In genomic region chr20:62581806-62582205, GRCh38 we compare ENCODE assay signal across 25 cellular contexts.
"Had no signal": no experiment of that assay in that cellular context is flagged by ENCODE, and none has a peak within 500 bp of the region (broad histone marks: within the 10 kb centered on the region; RNA-seq: fewer than 3 reads in every experiment).

No MANE protein-coding gene starts in this region.

- H3K9me3 Mint-ChIP-seq: activated naive CD8-positive, alpha-beta T cell treated with anti-CD3 and anti-CD28 coated beads for 36 hours; natural killer cell; stimulated activated effector memory CD8-positive, alpha-beta T cell treated with anti-CD3 and anti-CD28 coated beads, Interleukin-12 subunit alpha, Interleukin-12 subunit beta, amount 100 ng/mL, for 72 hours; stimulated activated naive CD8-positive, alpha-beta T cell treated with anti-CD3 and anti-CD28 coated beads, Interleukin-15, Interleukin-2, amounts not matched to agents 100 ng/mL and 50 ng/mL, for 24 hours had no signal

- H3K4me3 ChIP-seq: adrenal gland, body of pancreas, esophagus muscularis mucosa, thoracic aorta had no signal

- H3K4me1 ChIP-seq: adrenal gland, foreskin keratinocyte had no signal

- H3K9me3 ChIP-seq: adrenal gland, body of pancreas, esophagus muscularis mucosa, thoracic aorta had no signal

- DNase-seq: activated CD4-positive, alpha-beta T cell treated with anti-CD3 and anti-CD28 coated beads for 4 hours; activated CD4-positive, alpha-beta T cell treated with anti-CD3 and anti-CD28 coated beads, Interleukin-2, amount 50 U/mL, for 4 hours; activated CD8-positive, alpha-beta memory T cell treated with anti-CD3 and anti-CD28 coated beads for 24 hours; activated effector memory CD4-positive, alpha-beta T cell treated with Interleukin-2 at 50 U/mL for 16 hours; activated naive CD4-positive, alpha-beta T cell treated with Interleukin-2 at 50 U/mL for 16 hours; activated naive CD8-positive, alpha-beta T cell treated with anti-CD3 and anti-CD28 coated beads for 36 hours; adrenal gland; aorta; body of pancreas; dermis blood vessel endothelial cell; effector CD4-positive, alpha-beta T cell; foreskin keratinocyte; mammary epithelial cell; midbrain; natural killer cell; small intestine; stimulated activated CD4-positive, alpha-beta T cell treated with anti-CD3 and anti-CD28 coated beads, Interleukin-4, amount 100 ng/mL, for 24 hours; T-helper 9 cell; trophoblast cell had no signal

- H3K36me3 ChIP-seq: adrenal gland, esophagus muscularis mucosa, thoracic aorta had no signal

- H3K27ac Mint-ChIP-seq: activated naive CD8-positive, alpha-beta T cell treated with anti-CD3 and anti-CD28 coated beads for 36 hours; natural killer cell; stimulated activated effector memory CD8-positive, alpha-beta T cell treated with anti-CD3 and anti-CD28 coated beads, Interleukin-12 subunit alpha, Interleukin-12 subunit beta, amount 100 ng/mL, for 72 hours; stimulated activated naive CD8-positive, alpha-beta T cell treated with anti-CD3 and anti-CD28 coated beads, Interleukin-15, Interleukin-2, amounts not matched to agents 100 ng/mL and 50 ng/mL, for 24 hours had no signal

- H3K4me1 Mint-ChIP-seq: activated naive CD8-positive, alpha-beta T cell treated with anti-CD3 and anti-CD28 coated beads for 36 hours; natural killer cell had no signal

- ATAC-seq: body of pancreas; foreskin keratinocyte; natural killer cell; sciatic nerve; stimulated activated effector memory CD8-positive, alpha-beta T cell treated with anti-CD3 and anti-CD28 coated beads, Interleukin-12 subunit alpha, Interleukin-12 subunit beta, amount 100 ng/mL, for 72 hours had no signal

- H3K36me3 Mint-ChIP-seq: activated naive CD8-positive, alpha-beta T cell treated with anti-CD3 and anti-CD28 coated beads for 36 hours; natural killer cell had no signal

- H3K27ac ChIP-seq: adrenal gland, body of pancreas, esophagus muscularis mucosa, foreskin keratinocyte, thoracic aorta, VCaP had no signal

- H3K4me3 Mint-ChIP-seq: activated naive CD8-positive, alpha-beta T cell treated with anti-CD3 and anti-CD28 coated beads for 36 hours; natural killer cell; stimulated activated effector memory CD8-positive, alpha-beta T cell treated with anti-CD3 and anti-CD28 coated beads, Interleukin-12 subunit alpha, Interleukin-12 subunit beta, amount 100 ng/mL, for 72 hours; stimulated activated naive CD8-positive, alpha-beta T cell treated with anti-CD3 and anti-CD28 coated beads, Interleukin-15, Interleukin-2, amounts not matched to agents 100 ng/mL and 50 ng/mL, for 24 hours had no signal
